ENCODE assay signal across 20 cellular contexts in the genomic region with DNA sequence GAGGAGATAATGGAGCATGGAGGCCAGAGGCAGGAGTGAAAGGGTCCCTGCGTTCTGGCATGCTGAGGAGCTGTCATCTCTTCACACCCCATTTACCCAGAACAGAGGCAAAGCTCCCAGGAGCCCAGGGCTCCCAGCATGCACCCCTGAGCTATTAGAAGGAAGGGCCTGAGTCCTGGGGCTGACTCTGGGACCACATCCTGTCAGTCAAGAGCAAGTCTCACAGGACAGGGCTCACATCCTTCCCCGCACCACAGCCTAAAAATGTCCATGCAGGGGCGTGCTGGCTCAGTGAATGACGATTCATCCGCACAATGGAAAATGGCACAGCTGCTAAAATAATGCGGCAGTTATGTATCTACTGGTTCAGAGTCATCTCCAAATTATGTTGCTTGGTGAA. TPM values are rescaled to one million over a fixed set of nuclear protein-coding genes. Genes with fewer than 3 reads are reported as not detected.
DNase-seq lines count a peak whose midpoint lies in the region; ATAC-seq and TF ChIP-seq lines count a peak whose summit lies in the region.
"Had no signal": no experiment of that assay in that cellular context is flagged by ENCODE, and none has a peak within 500 bp of the region (broad histone marks: within the 10 kb centered on the region; RNA-seq: fewer than 3 reads in every experiment).

No MANE protein-coding gene starts in this region.

- H2BK120ac ChIP-seq in neuronal stem cell (ENCODE audit: low read depth, low read length): no peak overlapping the region

- no peak overlapping the region for H4K8ac ChIP-seq in neuronal stem cell (ENCODE audit: low read depth, low read length)

- no peak overlapping the region for H3K4ac ChIP-seq in neuronal stem cell (ENCODE audit: low read length)

- peak; percentile 9 for TF ChIP-seq CTCF in GM13977 (IDR thresholded peaks at IDR 0.05; ENCODE audit: extremely low read depth, insufficient read depth, missing control alignments)
- TF ChIP-seq CTCF in breast epithelium (IDR thresholded peaks at IDR 0.05): no peak

- H3K4me3 ChIP-seq in neuronal stem cell (ENCODE audit: low read length in 2 of 2): no peak overlapping the region
- no peak overlapping the region for H3K4me3 ChIP-seq in breast epithelium
- H3K4me3 ChIP-seq: HAP-1 had no signal

- H3K79me1 ChIP-seq in neuronal stem cell (ENCODE audit: low read depth, low read length): no peaks in the 10 kb centered on the region

- no peaks in the 10 kb centered on the region for H3K36me3 Mint-ChIP-seq in activated CD8-positive, alpha-beta T cell treated with anti-CD3 and anti-CD28 coated beads, Interleukin-2, amount 10 ng/mL, durations not matched to agents 7 days and 5 days (ENCODE audit: low read depth)

- H3K27me3 ChIP-seq in neuronal stem cell (ENCODE audit: control insufficient read depth in 3 of 3, insufficient read depth in 3 of 3, low read depth in 1 of 3, low read length in 3 of 3): no peaks in the 10 kb centered on the region
- H3K27me3 ChIP-seq in breast epithelium: no peaks in the 10 kb centered on the region

- peaks cover 2% of the 10 kb centered on the region for H3K27me3 Mint-ChIP-seq in activated CD8-positive, alpha-beta T cell treated with anti-CD3 and anti-CD28 coated beads, Interleukin-2, amount 10 ng/mL, durations not matched to agents 7 days and 5 days (ENCODE audit: low read depth)

- intact Hi-C loops in breast epithelium (cut with DNase I; ENCODE audit: low total_unique reads): no loop called here

- no peak overlapping the region for H4K91ac ChIP-seq in neuronal stem cell (ENCODE audit: low read depth, low read length, poor library complexity)

- no CpG with 5 or more reads among the region's 6 CpGs for WGBS in neuronal stem cell (ENCODE audit: extremely low coverage in 2 of 2, insufficient read length in 2 of 2, insufficient replicate concordance in 1 of 2), 2 donors

- POLR2A ChIA-PET in activated CD8-positive, alpha-beta T cell treated with anti-CD3 and anti-CD28 coated beads, Interleukin-2, amount 10 ng/mL, durations not matched to agents 7 days and 5 days (lab: Charles Lee): no interaction called here

- H2BK5ac ChIP-seq in neuronal stem cell (ENCODE audit: low read length): no peak overlapping the region

- no peak overlapping the region for H3K4me3 Mint-ChIP-seq in activated CD8-positive, alpha-beta T cell treated with anti-CD3 and anti-CD28 coated beads, Interleukin-2, amount 10 ng/mL, durations not matched to agents 7 days and 5 days

- H3K9ac ChIP-seq in neuronal stem cell (ENCODE audit: low read depth, low read length, poor library complexity): no peak overlapping the region

- no peaks in the 10 kb centered on the region for H3K36me3 ChIP-seq in neuronal stem cell (replicated peaks in 1 of 2; ENCODE audit: control insufficient read depth in 2 of 2, insufficient read depth in 2 of 2, low read length in 2 of 2)
- no peaks in the 10 kb centered on the region for H3K36me3 ChIP-seq in breast epithelium
- H3K36me3 ChIP-seq: HAP-1 had no signal

- in situ Hi-C loops in GM13977 (cut with MboI; ENCODE audit: low pct_unique_long_range_greater_than_20kb, low sequenced_read_pairs, unreplicated experiment): no loop called here

- peak overlapping the region; percentile 36 for H2AFZ ChIP-seq in neuronal stem cell (ENCODE audit: low read length)

- ATAC-seq in HG03103 (IDR thresholded peaks at IDR 0.05; ENCODE audit: low read depth, unreplicated experiment) (peak; percentile 85), GM19452 (IDR thresholded peaks at IDR 0.05; ENCODE audit: unreplicated experiment) (no peak)
- ATAC-seq in activated CD8-positive, alpha-beta T cell treated with anti-CD3 and anti-CD28 coated beads, Interleukin-2, amount 10 ng/mL, durations not matched to agents 7 days and 5 days: peak; percentile 47

- no peaks in the 10 kb centered on the region for H3K9me3 ChIP-seq in neuronal stem cell (replicated peaks in 1 of 2; ENCODE audit: control insufficient read depth in 2 of 2, insufficient read depth in 1 of 2, low read depth in 1 of 2, low read length in 2 of 2)
- H3K9me3 ChIP-seq in breast epithelium: no peaks in the 10 kb centered on the region
- H3K9me3 ChIP-seq: HAP-1 had no signal

- no peak overlapping the region for H3K14ac ChIP-seq in neuronal stem cell (ENCODE audit: low read length)

- H3K27ac Mint-ChIP-seq in activated CD8-positive, alpha-beta T cell treated with anti-CD3 and anti-CD28 coated beads, Interleukin-2, amount 10 ng/mL, durations not matched to agents 7 days and 5 days: no peak overlapping the region

- no peak overlapping the region for H2BK15ac ChIP-seq in neuronal stem cell (ENCODE audit: low read length)

- no peaks in the 10 kb centered on the region for H3K9me3 Mint-ChIP-seq in activated CD8-positive, alpha-beta T cell treated with anti-CD3 and anti-CD28 coated beads, Interleukin-2, amount 10 ng/mL, durations not matched to agents 7 days and 5 days (ENCODE audit: insufficient read depth)

- H2AK5ac ChIP-seq in neuronal stem cell (ENCODE audit: low read depth, low read length): no peak overlapping the region

- no peak overlapping the region for H3K23ac ChIP-seq in neuronal stem cell (ENCODE audit: low read depth, low read length, poor library complexity)

- peak; percentile 59 for DNase-seq in GM13977 (ENCODE audit: low spot score)
- no peak for DNase-seq in activated CD8-positive, alpha-beta T cell treated with anti-CD3 and anti-CD28 coated beads, Interleukin-2, amount 10 ng/mL, durations not matched to agents 7 days and 5 days
- DNase-seq in neuronal stem cell (ENCODE audit: low spot score): peak; percentile 21
- DNase-seq in NCI-H2171 treated with DMSO at 0.1 percent for 48 hours (lab: John Stamatoyannopoulos, UW): no peak
- DNase-seq in stimulated activated CD8-positive, alpha-beta memory T cell treated with anti-CD3 and anti-CD28 coated beads, Interleukin-4, amount 100 ng/mL, for 48 hours: no peak
- DNase-seq in breast epithelium (ENCODE audit: low spot score in 2 of 2): no peak
- DNase-seq: activated CD4-positive, alpha-beta T cell treated with anti-CD3 and anti-CD28 coated beads, Interleukin-2, amount 50 U/mL, for 1 hour; effector memory CD4-positive, alpha-beta T cell; foreskin fibroblast; NCI-H1436 treated with DMSO at 0.1 percent for 48 hours; NCI-H774; Right ventricle myocardium superior; stimulated activated CD4-positive, alpha-beta T cell treated with anti-CD3 and anti-CD28 coated beads, Interleukin-2, amount 100 ng/mL, for 48 hours; stimulated activated naive CD4-positive, alpha-beta T cell; T-helper 9 cell had no signal

- H3K4me1 ChIP-seq in neuronal stem cell (ENCODE audit: control insufficient read depth in 2 of 2, insufficient read depth in 1 of 2, low read depth in 1 of 2, low read length in 2 of 2): peaks cover 25 to 45% of the 10 kb centered on the region in 2 donors
- no peaks in the 10 kb centered on the region for H3K4me1 ChIP-seq in breast epithelium

- TF ChIP-seq POLR2A in breast epithelium (IDR thresholded peaks at IDR 0.05): no peak

- H3K27ac ChIP-seq in neuronal stem cell (replicated peaks; ENCODE audit: low read length): no peak overlapping the region
- H3K27ac ChIP-seq in breast epithelium: no peak overlapping the region
- H3K27ac ChIP-seq: C4-2B had no signal

- no peaks in the 10 kb centered on the region for H3K4me1 Mint-ChIP-seq in activated CD8-positive, alpha-beta T cell treated with anti-CD3 and anti-CD28 coated beads, Interleukin-2, amount 10 ng/mL, durations not matched to agents 7 days and 5 days (ENCODE audit: low read depth)

- no peak overlapping the region for H3K18ac ChIP-seq in neuronal stem cell (ENCODE audit: low read length)

- H3K4me2 ChIP-seq in neuronal stem cell (ENCODE audit: insufficient read depth, low read length, poor library complexity, severe bottlenecking): no peak overlapping the region

- no peak overlapping the region for H2BK12ac ChIP-seq in neuronal stem cell (ENCODE audit: low read length)

- CTCF ChIA-PET in activated CD8-positive, alpha-beta T cell treated with anti-CD3 and anti-CD28 coated beads, Interleukin-2, amount 10 ng/mL, durations not matched to agents 7 days and 5 days (lab: Charles Lee): interaction anchor here (0.8 to 1.4 kb wide), 2 partner anchors 93 to 192 kb away, joined by 3 to 5 read pairs; no protein-coding TSS in a partner anchor

RNA-seq across cellular contexts. Expression of gene CAMK2A, which starts 31.4 kb away (rescaled TPM):
- total RNA-seq in activated CD8-positive, alpha-beta T cell treated with anti-CD3 and anti-CD28 coated beads, Interleukin-2, amount 10 ng/mL, durations not matched to agents 7 days and 5 days: not detected
- polyA plus RNA-seq in neuronal stem cell (2013, experiment 1 of 2): 0.49 TPM
- 0.58 TPM for polyA plus RNA-seq in neuronal stem cell (2013, experiment 2 of 2)
- total RNA-seq in breast epithelium: under 1 TPM in 1 of 3 donors, not detected in 2; under 0.01 TPM
- total RNA-seq: pulmonary artery endothelial cell had no signal

RNA-seq across cellular contexts. Expression of gene ARSI, which starts 44.6 kb away (rescaled TPM):
- not detected for total RNA-seq in activated CD8-positive, alpha-beta T cell treated with anti-CD3 and anti-CD28 coated beads, Interleukin-2, amount 10 ng/mL, durations not matched to agents 7 days and 5 days
- polyA plus RNA-seq in neuronal stem cell (2013, experiment 1 of 2): 2.6 TPM
- polyA plus RNA-seq in neuronal stem cell (2013, experiment 2 of 2): 2.5 TPM
- 1 to 10 TPM in 1 of 3 donors, under 1 TPM in 2; 0.48 to 1.3 (median 0.98) TPM for total RNA-seq in breast epithelium
- total RNA-seq: pulmonary artery endothelial cell had no signal

Comparison
In these comparisons a context has a peak if more than half of its experiments do, and no peak if none do; other contexts are left out.
1. DNase-seq: peak in GM13977 (single experiment) and neuronal stem cell (single experiment); none in activated CD8-positive, alpha-beta T cell treated with anti-CD3 and anti-CD28 coated beads, Interleukin-2, amount 10 ng/mL, durations not matched to agents 7 days and 5 days (single experiment), NCI-H2171 treated with DMSO at 0.1 percent for 48 hours (single experiment), stimulated activated CD8-positive, alpha-beta memory T cell treated with anti-CD3 and anti-CD28 coated beads, Interleukin-4, amount 100 ng/mL, for 48 hours (single experiment) and breast epithelium (0 of 2).